Comparison of ENCODE assay signal across 9 cellular contexts in genomic region chr22:50622723-50623327, GRCh38. TPM values are rescaled to one million over a fixed set of nuclear protein-coding genes. Genes with fewer than 3 reads are reported as not detected.
A peak's percentile ranks its signal among the peaks of the same experiment; 100 is the strongest.
DNase-seq lines count a peak whose midpoint lies in the region; ATAC-seq, FAIRE-seq and TF ChIP-seq lines count a peak whose summit lies in the region.
"Had no signal": no experiment of that assay in that cellular context is flagged by ENCODE, and none has a peak within 500 bp of the region (broad histone marks: within the 10 kb centered on the region; RNA-seq: fewer than 3 reads in every experiment).

No MANE protein-coding gene starts in this region.

- intact Hi-C loops in body of pancreas (cut with DNase I) (no loop called here), pancreas (cut with DNase I) (no loop called here), tibial artery (cut with DNase I; ENCODE audit: low total_unique reads) (no loop called here)

- peak in 3 of 7 experiments; percentile 11 to 41 (median 24) for TF ChIP-seq CTCF in body of pancreas (IDR thresholded peaks at IDR 0.05)
- no peak for TF ChIP-seq CTCF in pancreas (IDR thresholded peaks at IDR 0.05)
- no peak for TF ChIP-seq CTCF in tibial artery (IDR thresholded peaks at IDR 0.05)

- H3K27me3 ChIP-seq in body of pancreas (no peaks in the 10 kb centered on the region), pancreas (no peaks in the 10 kb centered on the region), tibial artery (peaks cover 0 to 26% of the 10 kb centered on the region in 2 donors)

- WGBS in body of pancreas, 2 donors, result 40 to 43% methylated on average over 10 to 16 of the region's 16 CpGs
- WGBS in pancreas, 2 donors, result 16 to 22% methylated on average over 16 of the region's 16 CpGs

- ATAC-seq in body of pancreas (peak; percentile 86), pancreas (peak; percentile 78 to 85 (median 82))

- peak; percentile 53 for DNase-seq in ELF-1 (ENCODE audit: low read depth, low spot score)
- DNase-seq in NCI-H2081 (lab: John Stamatoyannopoulos, UW), result peak; percentile 76 to 85
- DNase-seq in body of pancreas, result peak; percentile 91 to 96 (median 95)
- peak; percentile 83 to 97 (median 92) for DNase-seq in pancreas
- no peak for DNase-seq in NCI-H1694 (lab: John Stamatoyannopoulos, UW)
- no peak for DNase-seq in NCI-H446 treated with DMSO at 0.1 percent for 48 hours (lab: John Stamatoyannopoulos, UW)
- DNase-seq in tibial artery, result no peak
- DNase-seq in NCI-H187 (lab: John Stamatoyannopoulos, UW), result no peak

- H3K27ac ChIP-seq in body of pancreas (peak overlapping the region; percentile 86 to 95 (median 92)), pancreas (peak overlapping the region; percentile 85 to 93 (median 87)), tibial artery (no peak overlapping the region)

- TF ChIP-seq POLR2A in body of pancreas (IDR thresholded peaks at IDR 0.05), result peak; percentile 64 to 82 (median 81)

- peaks cover 50% of the 10 kb centered on the region for H3K4me1 ChIP-seq in body of pancreas
- H3K4me1 ChIP-seq in pancreas, result peaks cover 19 to 26% (median 21%) of the 10 kb centered on the region in 3 donors
- H3K4me1 ChIP-seq in tibial artery, result peaks cover 0 to 25% (median 15%) of the 10 kb centered on the region in 4 donors

- H3K36me3 ChIP-seq in body of pancreas (replicated peaks in 1 of 2; ENCODE audit: insufficient read depth in 1 of 2, low read depth in 2 of 2), result no peaks in the 10 kb centered on the region
- no peaks in the 10 kb centered on the region for H3K36me3 ChIP-seq in pancreas
- peaks cover 0 to 16% (median 0%) of the 10 kb centered on the region in 3 donors for H3K36me3 ChIP-seq in tibial artery

- no peak for FAIRE-seq in pancreas (lab: Jason Lieb, UNC)
- FAIRE-seq: TTC549 had no signal

- H3K9me3 ChIP-seq in body of pancreas (no peaks in the 10 kb centered on the region), pancreas (no peaks in the 10 kb centered on the region), tibial artery (no peaks in the 10 kb centered on the region)

- H3K4me3 ChIP-seq in body of pancreas, result no peak overlapping the region
- peak overlapping the region in 2 of 4 donors; percentile 3 to 35 for H3K4me3 ChIP-seq in pancreas
- no peak overlapping the region for H3K4me3 ChIP-seq in tibial artery

RNA-seq across cellular contexts. Expression of gene ARSA, which starts 5.1 kb away (rescaled TPM):
- total RNA-seq in body of pancreas (10 to 100 TPM; 47.0 to 84.7 TPM), pancreas (10 to 100 TPM; 21.9 to 36.2 (median 27.2) TPM)
- 100 to 1,000 TPM in 1 of 2 donors, 10 to 100 TPM in 1; 87.1 to 119 TPM for polyA plus RNA-seq in pancreas

RNA-seq across cellular contexts. Expression of gene MAPK8IP2, which starts 22.2 kb away (rescaled TPM):
- total RNA-seq in body of pancreas, result 1 to 10 TPM; 2.9 to 3.6 TPM
- total RNA-seq in pancreas, result 1 to 10 TPM; 1.4 to 3.0 (median 2.3) TPM
- 10 to 100 TPM in 1 of 2 donors, 1 to 10 TPM in 1; 3.3 to 10.0 TPM for polyA plus RNA-seq in pancreas

RNA-seq across cellular contexts. Expression of gene CHKB, which starts 40.2 kb away (rescaled TPM):
- total RNA-seq in body of pancreas (100 to 1,000 TPM in 1 of 2 donors, 10 to 100 TPM in 1; 43.3 to 122 TPM), pancreas (10 to 100 TPM; 20.4 to 55.5 (median 28.3) TPM)
- polyA plus RNA-seq in pancreas, result 100 to 1,000 TPM; 236 to 283 TPM

RNA-seq across cellular contexts. Expression of gene CPT1B, which starts 44.6 kb away (rescaled TPM):
- 10 to 100 TPM in 1 of 2 donors, 1 to 10 TPM in 1; 8.3 to 34.9 TPM for total RNA-seq in body of pancreas
- 10 to 100 TPM in 3 of 6 donors, 1 to 10 TPM in 3; 7.2 to 26.8 (median 10.1) TPM for total RNA-seq in pancreas
- 10 to 100 TPM; 59.7 to 87.0 TPM for polyA plus RNA-seq in pancreas

RNA-seq across cellular contexts. Expression of gene SHANK3, which starts 49.8 kb away (rescaled TPM):
- total RNA-seq in body of pancreas (10 to 100 TPM in 1 of 2 donors, 1 to 10 TPM in 1; 6.0 to 15.5 TPM), pancreas (1 to 10 TPM; 2.7 to 6.1 (median 3.7) TPM)
- 10 to 100 TPM; 18.7 to 18.9 TPM for polyA plus RNA-seq in pancreas

Comparison
In these comparisons a context has a peak if more than half of its experiments do, and no peak if none do; other contexts are left out.
1. DNase-seq: peak in ELF-1 (single experiment), NCI-H2081 (2 of 2), body of pancreas (4 of 4) and pancreas (6 of 6); none in NCI-H1694 (single experiment), NCI-H446 treated with DMSO at 0.1 percent for 48 hours (single experiment), tibial artery (0 of 2) and NCI-H187 (0 of 2).
2. H3K27ac ChIP-seq: peak in body of pancreas (4 of 4) and pancreas (4 of 4); none in tibial artery (0 of 2).